28 cellular contexts compared by ENCODE assay signal in the genomic region with DNA sequence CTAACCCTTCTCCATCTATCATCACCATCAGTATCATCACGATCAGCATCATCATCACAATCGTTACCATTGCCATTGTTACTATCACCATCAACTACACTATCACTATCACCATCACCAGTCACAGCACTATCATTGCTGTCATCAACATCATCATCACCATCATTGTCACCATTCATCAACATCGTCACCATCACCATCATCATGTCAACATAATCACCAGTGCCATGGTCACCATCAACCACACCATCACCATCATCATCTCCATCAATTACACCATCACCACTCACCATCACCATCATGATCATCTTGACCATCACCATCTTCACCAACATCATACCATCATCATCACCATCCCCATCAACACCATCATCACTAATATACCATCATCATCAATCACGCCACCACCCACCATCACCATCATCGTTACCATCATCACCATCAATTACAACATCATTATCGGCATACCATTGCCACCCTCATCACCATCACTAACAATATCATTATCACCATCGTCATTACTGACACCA.
"Had no signal": no experiment of that assay in that cellular context is flagged by ENCODE, and none has a peak within 500 bp of the region (broad histone marks: within the 10 kb centered on the region; RNA-seq: fewer than 3 reads in every experiment).

No MANE protein-coding gene starts in this region.

- H3K9me3 ChIP-seq: adrenal gland, MG63, Peyer's patch, SJCRH30 had no signal

- H3K27ac ChIP-seq: Peyer's patch, RWPE1, SJCRH30 had no signal

- H3K36me3 ChIP-seq: adrenal gland had no signal

- H3K27me3 ChIP-seq: adrenal gland, MG63, Peyer's patch, SJCRH30 had no signal

- H3K4me3 ChIP-seq: adrenal gland, MG63, Peyer's patch, SJCRH30 had no signal

- DNase-seq: activated CD4-positive, alpha-beta T cell treated with anti-CD3 and anti-CD28 coated beads for 4 hours; activated CD8-positive, alpha-beta memory T cell treated with anti-CD3 and anti-CD28 coated beads, Interleukin-2, amount 50 U/mL, for 48 hours; activated CD8-positive, alpha-beta T cell treated with anti-CD3 and anti-CD28 coated beads, Interleukin-2, amount 10 ng/mL, durations not matched to agents 7 days and 5 days; activated naive CD4-positive, alpha-beta T cell treated with anti-CD3 and anti-CD28 coated beads, Interleukin-2, amount 50 U/mL, for 16 hours; activated naive CD8-positive, alpha-beta T cell treated with anti-CD3 and anti-CD28 coated beads, Interleukin-2, amount 10 ng/mL, durations not matched to agents 7 days and 5 days; activated T-cell treated with anti-CD3 and anti-CD28 coated beads, Interleukin-2, amount 50 U/mL, for 1 hour; adrenal gland; anterior cingulate cortex; caudate nucleus; MG63; NCI-H1092 treated with DMSO at 0.1 percent for 48 hours; NCI-H1417 treated with DMSO at 0.1 percent for 48 hours; NCI-H1694; NCI-H2029; NCI-H2107; NCI-H345; NCI-H510A; NCI-H526 treated with DMSO at 0.1 percent for 48 hours; NCI-H82; NK-92 treated with Interleukin-12 subunit alpha and Interleukin-12 subunit beta, amount 100 ng/mL, for 24 hours; OCI-M1; Right ventricle myocardium superior; SJCRH30; SW 1271 had no signal

- ATAC-seq: activated CD4-positive, CD25-positive, alpha-beta regulatory T cell treated with anti-CD3 and anti-CD28 coated beads, Interleukin-2, amount 50 U/mL, for 24 hours; activated CD8-positive, alpha-beta T cell treated with anti-CD3 and anti-CD28 coated beads, Interleukin-2, amount 10 ng/mL, durations not matched to agents 7 days and 5 days; SK-N-SH treated with all-trans-retinoic acid at 6 μM for 48 hours had no signal
